Comparison of ENCODE assay signal across 10 cellular contexts in the genomic region with DNA sequence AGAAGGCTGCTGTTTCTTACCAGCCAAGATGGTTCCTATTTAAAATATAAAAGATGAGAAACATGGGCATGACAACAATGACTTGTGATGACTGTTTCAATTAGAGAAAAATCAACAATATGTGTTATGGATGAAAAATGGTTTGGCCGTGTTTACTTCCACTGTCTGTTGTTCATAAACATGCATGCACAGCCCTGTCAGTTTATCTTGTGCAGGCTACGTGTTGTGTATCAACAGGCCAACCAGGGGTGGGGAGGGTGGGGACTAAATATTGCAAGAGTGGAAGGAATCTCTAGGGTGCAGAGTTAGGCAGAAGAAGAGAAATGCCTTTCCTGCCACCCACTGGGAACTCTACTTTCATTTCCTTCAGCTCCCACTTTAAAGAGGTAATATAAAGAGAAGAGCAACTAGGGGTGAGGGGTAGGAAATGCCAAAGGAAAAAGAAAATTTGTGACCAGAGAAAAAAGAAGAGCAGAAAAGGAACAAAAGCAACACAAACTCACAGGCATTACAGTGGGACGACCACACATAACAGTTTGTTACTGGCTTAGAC.
A peak's percentile ranks its signal among the peaks of the same experiment; 100 is the strongest.
DNase-seq lines count a peak whose midpoint lies in the region; ATAC-seq lines count a peak whose summit lies in the region.
"Had no signal": no experiment of that assay in that cellular context is flagged by ENCODE, and none has a peak within 500 bp of the region (broad histone marks: within the 10 kb centered on the region; RNA-seq: fewer than 3 reads in every experiment).

No MANE protein-coding gene starts in this region.

- H3K36me3 ChIP-seq in H7 (replicated peaks; ENCODE audit: control insufficient read depth, insufficient read depth, low read length) (no peaks in the 10 kb centered on the region), SK-N-MC (ENCODE audit: insufficient read depth, low read length) (no peaks in the 10 kb centered on the region), mesodermal cell (ENCODE audit: control insufficient read depth, insufficient read depth, low read length) (no peaks in the 10 kb centered on the region)

- H3K9me3 ChIP-seq in SK-N-MC (ENCODE audit: low read depth, low read length) (no peaks in the 10 kb centered on the region), mesodermal cell (ENCODE audit: control insufficient read depth, low read length) (no peaks in the 10 kb centered on the region)

- H3K9ac ChIP-seq in SK-N-MC (ENCODE audit: insufficient read length), result peak overlapping the region; percentile 49

- DNase-seq in H7 (peak; percentile 25), SK-N-MC (ENCODE audit: low read depth, low spot score) (peak; percentile 71), DMS 273 treated with DMSO at 0.1 percent for 48 hours (lab: John Stamatoyannopoulos, UW) (no peak), DMS153 treated with DMSO at 0.1 percent for 48 hours (lab: John Stamatoyannopoulos, UW; ENCODE audit: unreplicated experiment) (no peak)
- no peak for DNase-seq in activated CD4-positive, alpha-beta T cell treated with anti-CD3 and anti-CD28 coated beads, Interleukin-2, amount 50 U/mL, for 48 hours
- DNase-seq: CD8-positive, alpha-beta T cell; COR-L47 had no signal

- no peaks in the 10 kb centered on the region for H3K4me1 ChIP-seq in mesodermal cell (ENCODE audit: control insufficient read depth, insufficient read depth, low read length, poor library complexity, severe bottlenecking)

- ATAC-seq in HG03196 (IDR thresholded peaks at IDR 0.05; ENCODE audit: unreplicated experiment), result no peak
- ATAC-seq: CD8-positive, alpha-beta T cell; HepG2 had no signal

- H3K4me3 ChIP-seq in H7 (ENCODE audit: insufficient read depth, low read depth, low read length) (no peak overlapping the region), SK-N-MC (peak overlapping the region; percentile 68), mesodermal cell (ENCODE audit: extremely low read depth, insufficient read depth, low read length, poor library complexity, severe bottlenecking) (no peak overlapping the region)

- H3K27ac ChIP-seq in SK-N-MC, result peak overlapping the region; percentile 88
- peak overlapping the region; percentile 8 for H3K27ac ChIP-seq in mesodermal cell (ENCODE audit: low read depth, low read length, severe bottlenecking)

- H3K27me3 ChIP-seq in H7 (ENCODE audit: control insufficient read depth, insufficient read depth, low read length), result no peaks in the 10 kb centered on the region

- WGBS in mesodermal cell (ENCODE audit: insufficient coverage in 2 of 2), 2 experiments, result 69 to 83% methylated on average over 1 to 2 of the region's 3 CpGs

Comparison
In these comparisons a context has a peak if more than half of its experiments do, and no peak if none do; other contexts are left out.
1. DNase-seq: peak in H7 (single experiment) and SK-N-MC (single experiment); none in activated CD4-positive, alpha-beta T cell treated with anti-CD3 and anti-CD28 coated beads, Interleukin-2, amount 50 U/mL, for 48 hours (0 of 2), DMS 273 treated with DMSO at 0.1 percent for 48 hours (single experiment) and DMS153 treated with DMSO at 0.1 percent for 48 hours (single experiment).